ENCODE assay signal across 8 cellular contexts in genomic region chr6:149484733-149485700, GRCh38. TPM values are rescaled to one million over a fixed set of nuclear protein-coding genes. Genes with fewer than 3 reads are reported as not detected.
DNase-seq lines count a peak whose midpoint lies in the region; TF ChIP-seq lines count a peak whose summit lies in the region.

Gene ZC3H12D, minus strand, starts transcription at chr6:149485014. Its CDS starts 10,471 bp downstream, at chr6:149474543.

- no peak for TF ChIP-seq POLR2A in NB4 (IDR thresholded peaks at IDR 0.05; ENCODE audit: extremely low read depth, insufficient read length)

- DNase-seq in H4 (ENCODE audit: low spot score), result peak; percentile 78
- peak; percentile 68 for DNase-seq in NB4 (ENCODE audit: low read depth)
- DNase-seq in activated CD8-positive, alpha-beta memory T cell treated with anti-CD3 and anti-CD28 coated beads, Interleukin-2, amount 50 U/mL, for 24 hours (ENCODE audit: extremely low read depth), result peak; percentile 44
- DNase-seq in fibroblast of villous mesenchyme (ENCODE audit: low read depth), result peak; percentile 73
- DNase-seq in stimulated activated CD4-positive, alpha-beta T cell treated with anti-CD3 and anti-CD28 coated beads, Interleukin-15, amount 100 ng/mL, for 1 hour (ENCODE audit: low read depth in 1 of 2, low spot score in 1 of 2), result peak; percentile 66 to 72
- no peak for DNase-seq in NCI-H2171 treated with DMSO at 0.1 percent for 48 hours (lab: John Stamatoyannopoulos, UW)
- no peak for DNase-seq in cerebellum (ENCODE audit: low spot score)

- H3K4me3 ChIP-seq in GM08714 (ENCODE audit: low read length), result peak within 1 kb of the TSS; percentile 94
- H3K4me3 ChIP-seq in NB4 (ENCODE audit: low read depth, low read length), result no peak within 1 kb of the TSS
- H3K4me3 ChIP-seq in fibroblast of villous mesenchyme (ENCODE audit: low read depth, low read length), result no peak within 1 kb of the TSS

- TF ChIP-seq CTCF in NB4 (IDR thresholded peaks at IDR 0.05; ENCODE audit: low read depth, low read length), result peak; percentile 19
- TF ChIP-seq CTCF in fibroblast of villous mesenchyme (IDR thresholded peaks at IDR 0.05; ENCODE audit: insufficient read depth, low read depth, low read length), result no peak

RNA-seq across cellular contexts. Expression of gene ZC3H12D, which starts in this region (rescaled TPM):
- total RNA-seq in H4 (2014; rRNA removed; shearing (Covaris generic)), result 0.10 and 0.17 TPM in 2 replicates
- total RNA-seq in fibroblast of villous mesenchyme, result under 0.01 TPM in 2 replicates
- 0.36 TPM for total RNA-seq in cerebellum

Comparison
In these comparisons a context has a peak if more than half of its experiments do, and no peak if none do; other contexts are left out.
1. Peak in DNase-seq in H4; RNA of the gene not detected or under 1 TPM.
2. Peak in DNase-seq in fibroblast of villous mesenchyme; RNA of the gene not detected or under 1 TPM.
3. DNase-seq: peak in NB4 (single experiment), activated CD8-positive, alpha-beta memory T cell treated with anti-CD3 and anti-CD28 coated beads, Interleukin-2, amount 50 U/mL, for 24 hours (single experiment) and stimulated activated CD4-positive, alpha-beta T cell treated with anti-CD3 and anti-CD28 coated beads, Interleukin-15, amount 100 ng/mL, for 1 hour (2 of 2); none in NCI-H2171 treated with DMSO at 0.1 percent for 48 hours (single experiment) and cerebellum (single experiment).